27 cellular contexts compared by ENCODE assay signal in genomic region chr7:105241198-105241597, GRCh38.
"Had no signal": no experiment of that assay in that cellular context is flagged by ENCODE, and none has a peak within 500 bp of the region (broad histone marks: within the 10 kb centered on the region; RNA-seq: fewer than 3 reads in every experiment).

No MANE protein-coding gene starts in this region.

- H3K9me3 ChIP-seq: left lung, ovary, right atrium auricular region, stomach, testis, thyroid gland, transverse colon, upper lobe of left lung, vagina had no signal

- ATAC-seq: left cardiac atrium; left lung; natural killer cell; sciatic nerve; stimulated activated naive B cell treated with anti-CD40 and anti-IgM and Interleukin-4, amounts not matched to agents 10 μg/mL and 1 μg/mL and 100 μg/mL, for 72 hours; stimulated activated naive CD8-positive, alpha-beta T cell treated with anti-CD3 and anti-CD28 coated beads, Interleukin-15, Interleukin-2, amounts not matched to agents 100 U/mL and 50 U/mL, for 24 hours had no signal

- H3K27ac ChIP-seq: hepatocyte, left lung, neural progenitor cell, ovary, right atrium auricular region, skin epidermis, stomach, testis, thyroid gland, transverse colon, upper lobe of left lung, vagina had no signal

- DNase-seq: islet precursor cell; kidney glomerular epithelial cell; left cardiac atrium; left lung; mesendoderm; naive B cell; natural killer cell; nephron progenitor cell; ovary; stimulated activated CD4-positive, alpha-beta T cell treated with anti-CD3 and anti-CD28 coated beads, Interleukin-12 subunit alpha, Interleukin-12 subunit beta, amount 100 ng/mL, for 4 hours; stimulated activated CD4-positive, alpha-beta T cell treated with anti-CD3 and anti-CD28 coated beads, Interleukin-15, amount 100 ng/mL, for 24 hours; stimulated activated CD4-positive, alpha-beta T cell treated with anti-CD3 and anti-CD28 coated beads, Interleukin-2, amount 100 ng/mL, for 24 hours; stimulated activated CD4-positive, alpha-beta T cell treated with anti-CD3 and anti-CD28 coated beads, Interleukin-4, amount 100 ng/mL, for 1 hour; stimulated activated naive B cell treated with anti-CD40 and anti-IgM and Interleukin-4, amounts not matched to agents 10 μg/mL and 1 μg/mL and 100 μg/mL, for 72 hours; stimulated activated naive CD8-positive, alpha-beta T cell treated with anti-CD3 and anti-CD28 coated beads, Interleukin-15, Interleukin-2, amounts not matched to agents 100 U/mL and 50 U/mL, for 24 hours; stomach; testis; thyroid gland; transverse colon; upper lobe of left lung had no signal

- H3K4me2 ChIP-seq: hepatocyte, neural progenitor cell had no signal

- H3K27me3 ChIP-seq: hepatocyte, left lung, neural progenitor cell, ovary, right atrium auricular region, stomach, testis, thyroid gland, transverse colon, upper lobe of left lung, vagina had no signal

- H3K36me3 ChIP-seq: left lung, neural progenitor cell, ovary, right atrium auricular region, stomach, thyroid gland, transverse colon, upper lobe of left lung, vagina had no signal

- H3K4me3 ChIP-seq: hepatocyte, left lung, lung, neural progenitor cell, ovary, right atrium auricular region, skin epidermis, stomach, testis, thyroid gland, transverse colon, upper lobe of left lung, vagina had no signal

- H2AFZ ChIP-seq: hepatocyte, neural progenitor cell had no signal

- H3K9ac ChIP-seq: neural progenitor cell had no signal
